Comparison of ENCODE assay signal across 22 cellular contexts in the genomic region with DNA sequence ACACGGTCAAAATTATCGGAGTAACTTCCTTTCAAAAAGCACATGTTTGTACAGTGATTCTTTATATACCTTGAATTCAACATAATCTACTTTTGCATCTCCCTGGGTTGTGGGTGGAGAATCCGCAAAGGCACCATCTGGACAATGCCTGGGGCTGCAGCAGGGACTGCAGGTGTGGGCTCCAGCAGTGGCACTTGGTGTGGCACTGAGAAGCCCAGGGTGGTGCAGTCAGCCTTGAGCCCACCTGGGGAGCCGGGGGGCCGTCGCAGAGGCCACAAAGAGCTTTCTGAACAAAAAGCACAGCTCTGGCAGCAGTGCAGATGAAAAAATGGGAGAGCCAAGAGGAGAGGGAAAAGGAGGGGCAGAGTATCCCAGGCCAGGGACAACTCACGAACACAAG.
"Had no signal": no experiment of that assay in that cellular context is flagged by ENCODE, and none has a peak within 500 bp of the region (broad histone marks: within the 10 kb centered on the region; RNA-seq: fewer than 3 reads in every experiment).

No MANE protein-coding gene starts in this region.

- H3K4me3 ChIP-seq: gastrocnemius medialis, heart right ventricle, left lung, skin epidermis, tibial nerve, vagina had no signal

- H3K9me3 ChIP-seq: gastrocnemius medialis, heart right ventricle, left lung, tibial nerve, vagina had no signal

- DNase-seq: activated CD4-positive, alpha-beta memory T cell treated with anti-CD3 and anti-CD28 coated beads for 36 hours; activated CD4-positive, alpha-beta T cell treated with anti-CD3 and anti-CD28 coated beads for 36 hours; activated CD8-positive, alpha-beta memory T cell treated with anti-CD3 and anti-CD28 coated beads, Interleukin-2, amount 10 ng/mL, durations not matched to agents 7 days and 5 days; activated naive CD4-positive, alpha-beta T cell treated with anti-CD3 and anti-CD28 coated beads for 36 hours; activated naive CD8-positive, alpha-beta T cell treated with anti-CD3 and anti-CD28 coated beads, Interleukin-2, amount 50 U/mL, for 24 hours; activated T-cell treated with anti-CD3 and anti-CD28 coated beads, Interleukin-2, amount 50 U/mL, for 1 hour; aorta; erythroblast; gastrocnemius medialis; heart right ventricle; islet precursor cell; left lung; mammary epithelial cell; naive thymus-derived CD4-positive, alpha-beta T cell; occipital lobe; right cardiac atrium; stimulated activated CD4-positive, alpha-beta T cell treated with anti-CD3 and anti-CD28 coated beads, Interleukin-15, amount 100 ng/mL, for 24 hours; stimulated activated CD4-positive, alpha-beta T cell treated with anti-CD3 and anti-CD28 coated beads, Interleukin-4, amount 100 ng/mL, for 1 hour; stimulated activated naive CD4-positive, alpha-beta T cell had no signal

- H3K27me3 ChIP-seq: gastrocnemius medialis, left lung, tibial nerve, vagina had no signal

- ATAC-seq: activated CD4-positive, alpha-beta T cell treated with anti-CD3 and anti-CD28 coated beads for 36 hours; activated CD8-positive, alpha-beta memory T cell treated with anti-CD3 and anti-CD28 coated beads, Interleukin-2, amount 10 ng/mL, durations not matched to agents 7 days and 5 days; activated naive CD8-positive, alpha-beta T cell treated with anti-CD3 and anti-CD28 coated beads, Interleukin-2, amount 50 U/mL, for 24 hours; gastrocnemius medialis; heart right ventricle; left lung; naive thymus-derived CD4-positive, alpha-beta T cell; right cardiac atrium had no signal

- H3K27ac ChIP-seq: gastrocnemius medialis, heart right ventricle, left lung, tibial nerve, vagina had no signal

- H3K36me3 ChIP-seq: gastrocnemius medialis, heart right ventricle, left lung, tibial nerve, vagina had no signal
